In the genomic region with DNA sequence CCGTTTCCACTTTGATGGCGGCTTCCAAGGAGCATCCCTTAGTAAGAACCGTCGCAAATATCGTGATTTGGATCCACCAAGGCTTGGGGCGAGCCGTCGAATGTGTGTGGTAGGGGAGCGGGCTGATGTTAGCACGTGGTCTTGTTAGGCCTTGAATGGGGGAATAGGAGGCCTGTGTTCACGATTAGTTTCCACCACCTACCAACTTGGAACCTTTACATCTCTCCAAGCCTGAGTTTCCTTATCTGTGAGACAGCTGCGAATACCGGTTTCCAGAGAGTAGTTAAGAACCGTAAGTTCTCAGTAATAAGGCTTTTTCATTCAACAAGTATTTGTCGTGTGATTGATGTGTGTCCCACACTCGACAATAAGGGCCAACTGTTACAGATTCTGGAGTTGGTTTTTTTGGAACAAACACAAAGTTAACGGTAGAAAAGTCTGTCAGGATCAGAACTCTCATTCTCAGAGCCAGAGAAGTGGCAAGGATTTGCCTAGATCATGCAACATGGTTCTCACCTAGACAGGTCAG, we compare ENCODE assay signal across 8 cellular contexts. TPM values are rescaled to one million over a fixed set of nuclear protein-coding genes. Genes with fewer than 3 reads are reported as not detected.
DNase-seq lines count a peak whose midpoint lies in the region; ATAC-seq and TF ChIP-seq lines count a peak whose summit lies in the region.

No MANE protein-coding gene starts in this region.

- ATAC-seq in SK-N-SH treated with all-trans-retinoic acid at 6 μM for 48 hours (peak; percentile 4; the same call in 2 of the 3 replicates), GM21576 (IDR thresholded peaks at IDR 0.05; ENCODE audit: unreplicated experiment) (no peak), HG03045 (IDR thresholded peaks at IDR 0.05; ENCODE audit: unreplicated experiment) (no peak)

- peaks cover 32% of the 10 kb centered on the region for H3K4me1 Mint-ChIP-seq in activated CD4-positive, alpha-beta T cell treated with anti-CD3 and anti-CD28 coated beads, Interleukin-2, amount 10 ng/mL, durations not matched to agents 24 days and 14 days

- intact Hi-C loops in activated CD4-positive, alpha-beta T cell treated with anti-CD3 and anti-CD28 coated beads, Interleukin-2, amount 10 ng/mL, durations not matched to agents 24 days and 14 days (cut with micrococcal nuclease) = no loop called here

- H3K36me3 Mint-ChIP-seq in activated CD4-positive, alpha-beta T cell treated with anti-CD3 and anti-CD28 coated beads, Interleukin-2, amount 10 ng/mL, durations not matched to agents 24 days and 14 days (ENCODE audit: low read depth) = peaks cover 34% of the 10 kb centered on the region

- H3K4me3 ChIP-seq in rectal smooth muscle tissue (ENCODE audit: low read length) = peak overlapping the region; percentile 92

- no peaks in the 10 kb centered on the region for H3K27me3 ChIP-seq in rectal smooth muscle tissue (ENCODE audit: control insufficient read depth, insufficient read depth, low read length)

- peak overlapping the region; percentile 99 for H3K4me3 Mint-ChIP-seq in activated CD4-positive, alpha-beta T cell treated with anti-CD3 and anti-CD28 coated beads, Interleukin-2, amount 10 ng/mL, durations not matched to agents 24 days and 14 days

- no peak for DNase-seq in activated CD4-positive, alpha-beta T cell treated with anti-CD3 and anti-CD28 coated beads, Interleukin-2, amount 10 ng/mL, durations not matched to agents 24 days and 14 days
- DNase-seq in activated CD4-positive, alpha-beta T cell treated with anti-CD3 and anti-CD28 coated beads for 4 hours = no peak
- peak; percentile 19 for DNase-seq in fibroblast of peridontal ligament (ENCODE audit: extremely low read depth)
- no peak for DNase-seq in GM19238 (ENCODE audit: insufficient read length, low spot score)

- H3K27ac Mint-ChIP-seq in activated CD4-positive, alpha-beta T cell treated with anti-CD3 and anti-CD28 coated beads, Interleukin-2, amount 10 ng/mL, durations not matched to agents 24 days and 14 days = peak overlapping the region; percentile 99

- H3K9ac ChIP-seq in rectal smooth muscle tissue (ENCODE audit: low read length) = peak overlapping the region; percentile 69

- H3K4me1 ChIP-seq in rectal smooth muscle tissue (ENCODE audit: control insufficient read depth, insufficient read depth, low read length) = peaks cover 11% of the 10 kb centered on the region

- H3K9me3 Mint-ChIP-seq in activated CD4-positive, alpha-beta T cell treated with anti-CD3 and anti-CD28 coated beads, Interleukin-2, amount 10 ng/mL, durations not matched to agents 24 days and 14 days = no peaks in the 10 kb centered on the region

- H3K27me3 Mint-ChIP-seq in activated CD4-positive, alpha-beta T cell treated with anti-CD3 and anti-CD28 coated beads, Interleukin-2, amount 10 ng/mL, durations not matched to agents 24 days and 14 days = no peaks in the 10 kb centered on the region

- peak overlapping the region; percentile 88 for H3K27ac ChIP-seq in rectal smooth muscle tissue (ENCODE audit: low read depth, low read length)

- H3K36me3 ChIP-seq in rectal smooth muscle tissue (ENCODE audit: control insufficient read depth, insufficient read depth, low read length) = peaks cover 7% of the 10 kb centered on the region

TF ChIP-seq in SK-N-SH treated with all-trans-retinoic acid at 6 μM for 48 hours, 23 proteins besides CTCF, POLR2A, EP300 and RAD21:
- no peak for TF ChIP-seq TCF4 (CRISPR knock-in tag; IDR thresholded peaks at IDR 0.05; ENCODE audit: borderline replicate concordance)
- no peak for TF ChIP-seq ZFP30 (CRISPR knock-in tag; IDR thresholded peaks at IDR 0.05)
- TF ChIP-seq ARNTL (CRISPR knock-in tag; IDR thresholded peaks at IDR 0.05; ENCODE audit: borderline replicate concordance, low read depth) = no peak
- no peak for TF ChIP-seq ZC3H10 (CRISPR knock-in tag; IDR thresholded peaks at IDR 0.05)
- no peak for TF ChIP-seq ISL1 (CRISPR knock-in tag; IDR thresholded peaks at IDR 0.05)
TF ChIP-seq in SK-N-SH treated with all-trans-retinoic acid at 6 μM for 48 hours: peak in this region for 0.

RNA-seq across cellular contexts. Expression of a gene that starts 0.7 kb away (rescaled TPM):
- 169 and 171 TPM in 2 replicates for total RNA-seq in activated CD4-positive, alpha-beta T cell treated with anti-CD3 and anti-CD28 coated beads, Interleukin-2, amount 10 ng/mL, durations not matched to agents 24 days and 14 days

RNA-seq across cellular contexts. Expression of a gene that starts 8.5 kb away (rescaled TPM):
- total RNA-seq in activated CD4-positive, alpha-beta T cell treated with anti-CD3 and anti-CD28 coated beads, Interleukin-2, amount 10 ng/mL, durations not matched to agents 24 days and 14 days = not detected in 2 replicates

RNA-seq across cellular contexts. Expression of a gene that starts 22.0 kb away (rescaled TPM):
- total RNA-seq in activated CD4-positive, alpha-beta T cell treated with anti-CD3 and anti-CD28 coated beads, Interleukin-2, amount 10 ng/mL, durations not matched to agents 24 days and 14 days = 12.1 and 14.2 TPM in 2 replicates

RNA-seq across cellular contexts. Expression of a gene that starts 32.2 kb away (rescaled TPM):
- 41.8 and 47.1 TPM in 2 replicates for total RNA-seq in activated CD4-positive, alpha-beta T cell treated with anti-CD3 and anti-CD28 coated beads, Interleukin-2, amount 10 ng/mL, durations not matched to agents 24 days and 14 days

RNA-seq across cellular contexts. Expression of a gene that starts 38.0 kb away (rescaled TPM):
- not detected in 2 replicates for total RNA-seq in activated CD4-positive, alpha-beta T cell treated with anti-CD3 and anti-CD28 coated beads, Interleukin-2, amount 10 ng/mL, durations not matched to agents 24 days and 14 days
